8 cellular contexts compared by ENCODE assay signal in genomic region chr16:55502801-55503366, GRCh38. TPM values are rescaled to one million over a fixed set of nuclear protein-coding genes. Genes with fewer than 3 reads are reported as not detected.
A peak's percentile ranks its signal among the peaks of the same experiment; 100 is the strongest.
DNase-seq lines count a peak whose midpoint lies in the region; ATAC-seq and TF ChIP-seq lines count a peak whose summit lies in the region.

No MANE protein-coding gene starts in this region.

- H3K27ac Mint-ChIP-seq in activated CD4-positive, alpha-beta T cell treated with anti-CD3 and anti-CD28 coated beads for 36 hours, result no peak overlapping the region

- no peak for TF ChIP-seq CTCF in parathyroid adenoma (IDR thresholded peaks at IDR 0.05)

- no peak overlapping the region for H3K4me3 ChIP-seq in parathyroid adenoma (ENCODE audit: low read depth, low read length)

- H3K9me3 ChIP-seq in parathyroid adenoma (ENCODE audit: control insufficient read depth, low read length), result no peaks in the 10 kb centered on the region

- no peak overlapping the region for H3K9ac ChIP-seq in parathyroid adenoma

- H3K36me3 Mint-ChIP-seq in activated CD4-positive, alpha-beta T cell treated with anti-CD3 and anti-CD28 coated beads for 36 hours (ENCODE audit: low read depth), result no peaks in the 10 kb centered on the region

- no peaks in the 10 kb centered on the region for H3K36me3 ChIP-seq in parathyroid adenoma (ENCODE audit: control insufficient read depth, insufficient read depth, low read length)

- peak overlapping the region; percentile 74 for H2AFZ ChIP-seq in parathyroid adenoma

- DNase-seq in GM04504 (ENCODE audit: low read depth) (peak; percentile 59), RPMI7951 (ENCODE audit: low read depth) (peak; percentile 99), foreskin melanocyte (peak; percentile 94), D341Med (ENCODE audit: low spot score) (no peak)
- no peak for DNase-seq in activated CD4-positive, alpha-beta T cell treated with anti-CD3 and anti-CD28 coated beads for 36 hours

- H3K4me1 ChIP-seq in parathyroid adenoma, result peaks cover 32% of the 10 kb centered on the region

- H3K9me3 Mint-ChIP-seq in activated CD4-positive, alpha-beta T cell treated with anti-CD3 and anti-CD28 coated beads for 36 hours (ENCODE audit: low read depth), result no peaks in the 10 kb centered on the region

- H3K27ac ChIP-seq in parathyroid adenoma, result peak overlapping the region; percentile 45

- H3K4me1 Mint-ChIP-seq in activated CD4-positive, alpha-beta T cell treated with anti-CD3 and anti-CD28 coated beads for 36 hours, result peaks cover 17% of the 10 kb centered on the region

- H3K27me3 ChIP-seq in parathyroid adenoma (ENCODE audit: control insufficient read depth, insufficient read depth, low read length), result no peaks in the 10 kb centered on the region

- intact Hi-C loops in activated CD4-positive, alpha-beta T cell treated with anti-CD3 and anti-CD28 coated beads for 36 hours (cut with DNase I, micrococcal nuclease), result no loop called here

- H3K79me2 ChIP-seq in parathyroid adenoma, result no peaks in the 10 kb centered on the region

- H3K27me3 Mint-ChIP-seq in activated CD4-positive, alpha-beta T cell treated with anti-CD3 and anti-CD28 coated beads for 36 hours, result peaks cover 5% of the 10 kb centered on the region

- no peak overlapping the region for H3K4me3 Mint-ChIP-seq in activated CD4-positive, alpha-beta T cell treated with anti-CD3 and anti-CD28 coated beads for 36 hours

- POLR2A ChIA-PET in activated CD4-positive, alpha-beta T cell treated with anti-CD3 and anti-CD28 coated beads for 36 hours (lab: Charles Lee), result no interaction called here

- no peak for ATAC-seq in HG03280 (IDR thresholded peaks at IDR 0.05; ENCODE audit: unreplicated experiment)
- ATAC-seq in HG02852 (IDR thresholded peaks at IDR 0.05; ENCODE audit: unreplicated experiment), result no peak
- no peak for ATAC-seq in activated CD4-positive, alpha-beta T cell treated with anti-CD3 and anti-CD28 coated beads for 36 hours

- CTCF ChIA-PET in activated CD4-positive, alpha-beta T cell treated with anti-CD3 and anti-CD28 coated beads for 36 hours (lab: Charles Lee), result interaction anchor here (0.6 to 1.2 kb wide), 3 partner anchors 10 to 339 kb away, joined by 3 read pairs; no protein-coding TSS in a partner anchor

- no peak overlapping the region for H3K4me2 ChIP-seq in parathyroid adenoma (ENCODE audit: low read length)

RNA-seq across cellular contexts. Expression of gene LPCAT2, which starts 6.0 kb away (rescaled TPM):
- total RNA-seq in RPMI7951 (2014; rRNA removed; shearing (Covaris generic)), result 76.9 and 80.5 TPM in 2 replicates
- under 1 TPM; 0.37 to 0.59 TPM for total RNA-seq in activated CD4-positive, alpha-beta T cell treated with anti-CD3 and anti-CD28 coated beads for 36 hours

RNA-seq across cellular contexts. Expression of gene MMP2, which starts 23.9 kb away (rescaled TPM):
- total RNA-seq in RPMI7951 (2014; rRNA removed; shearing (Covaris generic)), result 667 and 839 TPM in 2 replicates
- total RNA-seq in activated CD4-positive, alpha-beta T cell treated with anti-CD3 and anti-CD28 coated beads for 36 hours, result not detected

Comparison
In these comparisons a context has a peak if more than half of its experiments do, and no peak if none do; other contexts are left out.
1. DNase-seq: peak in GM04504 (single experiment), RPMI7951 (single experiment) and foreskin melanocyte (single experiment); none in activated CD4-positive, alpha-beta T cell treated with anti-CD3 and anti-CD28 coated beads for 36 hours (single experiment) and D341Med (single experiment).
2. RNA of gene LPCAT2, which starts 6.0 kb away (total RNA-seq): 76.9 to 80.5 TPM in RPMI7951; 0.37 to 0.59 TPM in activated CD4-positive, alpha-beta T cell treated with anti-CD3 and anti-CD28 coated beads for 36 hours; every median in the first group is over 10 times any median in the second.
3. RNA of gene MMP2, which starts 23.9 kb away (total RNA-seq): 667 to 839 TPM in RPMI7951; not detected in activated CD4-positive, alpha-beta T cell treated with anti-CD3 and anti-CD28 coated beads for 36 hours; every median in the first group is over 100 times any median in the second.